9 cellular contexts compared by ENCODE assay signal in the genomic region with DNA sequence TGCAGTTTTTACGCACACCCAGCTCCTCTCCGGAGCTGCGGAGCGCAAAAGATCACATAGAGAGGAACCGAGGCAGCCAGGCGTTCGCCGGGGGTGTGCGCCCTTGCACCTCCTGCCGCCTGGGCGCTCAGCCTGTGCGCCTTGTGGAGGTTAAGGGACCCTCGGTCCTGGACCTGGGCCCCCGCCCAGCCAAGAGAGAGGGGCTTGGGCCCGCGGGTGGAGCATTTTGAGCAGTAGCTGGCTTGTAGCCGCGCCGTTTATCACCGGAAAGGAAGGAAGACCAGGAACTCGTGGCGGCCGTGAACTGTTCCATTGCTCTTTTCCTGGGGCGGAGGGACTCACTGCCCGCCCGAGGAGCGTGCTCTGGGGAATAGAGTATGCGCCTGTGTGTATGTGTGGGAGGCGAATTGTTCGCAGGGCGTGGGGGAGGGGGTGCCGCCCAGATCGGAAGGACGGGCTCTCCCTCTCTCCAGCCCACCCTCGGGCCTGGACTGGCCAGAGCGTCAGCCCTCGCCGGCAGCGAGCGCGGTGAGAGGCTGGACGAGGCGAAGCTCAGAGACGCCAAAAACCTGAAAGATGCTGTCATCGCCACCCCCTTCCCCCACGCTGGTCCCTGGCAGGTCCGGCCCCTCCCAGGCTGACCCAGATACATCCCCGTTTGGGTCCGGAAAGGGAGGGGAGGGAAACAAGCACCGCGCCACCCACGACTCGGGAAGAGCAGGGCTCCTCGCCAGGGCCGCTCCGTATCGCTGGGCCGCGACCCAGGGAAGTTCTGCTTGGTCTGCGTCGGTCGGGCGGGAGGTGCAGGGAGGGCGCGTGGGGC. TPM values are rescaled to one million over a fixed set of nuclear protein-coding genes. Genes with fewer than 3 reads are reported as not detected.
DNase-seq lines count a peak whose midpoint lies in the region; ATAC-seq, FAIRE-seq and TF ChIP-seq lines count a peak whose summit lies in the region.
"Had no signal": no experiment of that assay in that cellular context is flagged by ENCODE, and none has a peak within 500 bp of the region (broad histone marks: within the 10 kb centered on the region; RNA-seq: fewer than 3 reads in every experiment).

No MANE protein-coding gene starts in this region.

- TF ChIP-seq CTCF in bronchial epithelial cell (IDR thresholded peaks at IDR 0.05; ENCODE audit: insufficient read depth, low read length, severe bottlenecking) (no peak), tibial artery (IDR thresholded peaks at IDR 0.05) (no peak)

- no peak for ATAC-seq in HG02759 (IDR thresholded peaks at IDR 0.05; ENCODE audit: unreplicated experiment)

- FAIRE-seq in bronchial epithelial cell (lab: Jason Lieb, UNC) = no peak

- H3K36me3 ChIP-seq in bronchial epithelial cell (ENCODE audit: control insufficient read depth, insufficient read depth, low read length) (no peaks in the 10 kb centered on the region), tibial artery (no peaks in the 10 kb centered on the region)
- H3K36me3 ChIP-seq: BLaER1 treated with 17β-estradiol and CSF1 and Interleukin-3, amounts not matched to agents 10 nM and 100 nM had no signal

- peak; percentile 27 for DNase-seq in NCI-H146 (lab: John Stamatoyannopoulos, UW)
- DNase-seq in NCI-H146 treated with DMSO at 0.1 percent for 48 hours (lab: John Stamatoyannopoulos, UW; ENCODE audit: unreplicated experiment) = no peak
- no peak for DNase-seq in bronchial epithelial cell (ENCODE audit: low read depth)
- DNase-seq in kidney glomerular epithelial cell (lab: John Stamatoyannopoulos, UW) = peak; percentile 65
- peak in 1 of 2 donors; percentile 34 for DNase-seq in tibial artery
- DNase-seq in NCI-H1436 treated with DMSO at 0.1 percent for 48 hours (lab: John Stamatoyannopoulos, UW) = no peak
- DNase-seq in NCI-H187 (lab: John Stamatoyannopoulos, UW) = no peak

- H3K4me3 ChIP-seq in bronchial epithelial cell (ENCODE audit: low read depth, low read length) (peak overlapping the region; percentile 33), tibial artery (peak overlapping the region; percentile 50 to 59)
- H3K4me3 ChIP-seq: BLaER1 treated with 17β-estradiol and CSF1 and Interleukin-3, amounts not matched to agents 10 nM and 100 nM had no signal

- peaks cover 0 to 6% (median 0%) of the 10 kb centered on the region in 3 donors for H3K9me3 ChIP-seq in tibial artery

- intact Hi-C loops in tibial artery (cut with DNase I; ENCODE audit: low total_unique reads) = no loop called here

- H3K4me1 ChIP-seq in tibial artery = peaks cover 0 to 25% (median 22%) of the 10 kb centered on the region in 4 donors
- H3K4me1 ChIP-seq: BLaER1 treated with 17β-estradiol and CSF1 and Interleukin-3, amounts not matched to agents 10 nM and 100 nM had no signal

- H3K27ac ChIP-seq in tibial artery = no peak overlapping the region
- H3K27ac ChIP-seq: BLaER1 treated with 17β-estradiol and CSF1 and Interleukin-3, amounts not matched to agents 10 nM and 100 nM had no signal

- H3K27me3 ChIP-seq in bronchial epithelial cell (ENCODE audit: control insufficient read depth, insufficient read depth, low read length) (peaks cover 31% of the 10 kb centered on the region), tibial artery (peaks cover 0 to 17% of the 10 kb centered on the region in 2 donors)
- H3K27me3 ChIP-seq: BLaER1 treated with 17β-estradiol and CSF1 and Interleukin-3, amounts not matched to agents 10 nM and 100 nM had no signal

RNA-seq across cellular contexts. Expression of a gene that starts 1.2 kb away (rescaled TPM):
- under 0.01 TPM in 1 of 2 replicates, not detected in the other for total RNA-seq in bronchial epithelial cell

Comparison
In these comparisons a context has a peak if more than half of its experiments do, and no peak if none do; other contexts are left out.
1. DNase-seq: peak in NCI-H146 (single experiment) and kidney glomerular epithelial cell (single experiment); none in NCI-H146 treated with DMSO at 0.1 percent for 48 hours (single experiment), bronchial epithelial cell (single experiment), NCI-H1436 treated with DMSO at 0.1 percent for 48 hours (single experiment) and NCI-H187 (0 of 2).